ENCODE assay signal across 8 cellular contexts in the genomic region with DNA sequence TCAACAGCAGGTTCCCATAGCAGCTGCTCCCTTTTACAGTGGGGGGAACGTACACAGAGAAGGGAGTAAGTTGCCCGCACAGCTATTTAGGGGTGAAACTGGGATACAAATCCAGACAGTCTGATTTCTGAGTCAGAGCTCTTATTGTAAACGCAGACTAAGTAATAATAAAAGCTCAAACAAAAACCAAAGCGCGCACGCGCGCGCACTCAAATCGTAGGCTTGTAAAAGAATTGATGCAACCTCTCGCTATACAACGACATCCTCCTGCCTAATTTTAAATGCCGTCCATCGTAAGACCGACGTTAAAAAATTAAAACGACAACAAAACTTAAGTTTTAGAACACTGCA. TPM values are rescaled to one million over a fixed set of nuclear protein-coding genes. Genes with fewer than 3 reads are reported as not detected.
A peak's percentile ranks its signal among the peaks of the same experiment; 100 is the strongest.
DNase-seq lines count a peak whose midpoint lies in the region; ATAC-seq lines count a peak whose summit lies in the region.

No MANE protein-coding gene starts in this region.

- intact Hi-C loops in head of caudate nucleus (cut with DNase I): loop anchor here (5.0 kb wide), 1 partner anchor 135 kb away; no protein-coding TSS in a partner anchor
- intact Hi-C loops in posterior vena cava (cut with DNase I): loop anchor here (5.0 to 10.0 kb wide), 2 partner anchors 132 to 135 kb away; no protein-coding TSS in a partner anchor

- in situ Hi-C loops in KBM-7 (cut with MboI; ENCODE audit: low pct_unique_long_range_greater_than_20kb, low sequenced_read_pairs): no loop called here

- DNase-seq in GM03348 (ENCODE audit: low spot score) (peak; percentile 70), KBM-7 (peak; percentile 25), head of caudate nucleus (peak; percentile 22 to 89 (median 72)), posterior vena cava (ENCODE audit: low spot score) (peak; percentile 90), OCI-M2 (lab: John Stamatoyannopoulos, UW; ENCODE audit: unreplicated experiment) (no peak), HPDE6-E6E7 (ENCODE audit: extremely low spot score) (no peak)
- DNase-seq in activated naive CD4-positive, alpha-beta T cell treated with anti-CD3 and anti-CD28 coated beads, Interleukin-2, amount 50 U/mL, for 16 hours: peak; percentile 69

- no peak for ATAC-seq in GM18909 (IDR thresholded peaks at IDR 0.05; ENCODE audit: poor library complexity, unreplicated experiment)

RNA-seq across cellular contexts. Expression of a gene that starts 0.7 kb away (rescaled TPM):
- total RNA-seq in posterior vena cava: 10 to 100 TPM; 13.7 to 18.8 TPM

Comparison
In these comparisons a context has a peak if more than half of its experiments do, and no peak if none do; other contexts are left out.
1. DNase-seq: peak in GM03348 (single experiment), KBM-7 (single experiment), activated naive CD4-positive, alpha-beta T cell treated with anti-CD3 and anti-CD28 coated beads, Interleukin-2, amount 50 U/mL, for 16 hours (single experiment), head of caudate nucleus (42 of 42) and posterior vena cava (single experiment); none in OCI-M2 (single experiment) and HPDE6-E6E7 (single experiment).